Comparison of ENCODE assay signal across 1 cellular context in the genomic region with DNA sequence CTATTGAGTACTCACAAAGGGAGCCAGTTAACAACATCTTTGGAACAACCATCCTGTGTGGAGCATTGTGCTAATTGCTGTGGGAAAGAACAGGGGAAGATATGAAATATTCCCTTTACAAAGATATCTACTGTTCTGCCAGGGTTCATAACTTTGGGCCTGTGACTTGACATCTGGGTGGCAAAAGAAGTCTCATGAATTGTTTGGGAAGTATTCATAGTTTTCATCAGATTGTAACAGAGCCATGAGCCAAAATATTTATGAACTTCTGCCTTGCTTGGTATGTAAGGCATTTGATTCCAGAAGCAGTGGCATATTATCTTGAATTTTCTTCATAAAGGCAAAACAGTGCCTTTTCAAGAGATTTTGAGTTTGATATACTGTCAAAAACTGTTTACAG.
A peak's percentile ranks its signal among the peaks of the same experiment; 100 is the strongest.
TF ChIP-seq lines count a peak whose summit lies in the region.

No MANE protein-coding gene starts in this region.

TF ChIP-seq in SK-N-SH, 30 proteins besides CTCF, POLR2A, EP300 and RAD21 (continued from another document):
- TF ChIP-seq, protein P1, sequence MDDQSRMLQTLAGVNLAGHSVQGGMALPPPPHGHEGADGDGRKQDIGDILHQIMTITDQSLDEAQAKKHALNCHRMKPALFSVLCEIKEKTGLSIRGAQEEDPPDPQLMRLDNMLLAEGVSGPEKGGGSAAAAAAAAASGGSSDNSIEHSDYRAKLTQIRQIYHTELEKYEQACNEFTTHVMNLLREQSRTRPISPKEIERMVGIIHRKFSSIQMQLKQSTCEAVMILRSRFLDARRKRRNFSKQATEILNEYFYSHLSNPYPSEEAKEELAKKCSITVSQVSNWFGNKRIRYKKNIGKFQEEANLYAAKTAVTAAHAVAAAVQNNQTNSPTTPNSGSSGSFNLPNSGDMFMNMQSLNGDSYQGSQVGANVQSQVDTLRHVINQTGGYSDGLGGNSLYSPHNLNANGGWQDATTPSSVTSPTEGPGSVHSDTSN (IDR thresholded peaks at IDR 0.05), result peak; percentile 68
- no peak for TF ChIP-seq MXI1 (IDR thresholded peaks at IDR 0.05; ENCODE audit: low read depth, low read length)
- TF ChIP-seq SIN3A (IDR thresholded peaks at IDR 0.05; ENCODE audit: borderline replicate concordance, low read depth, low read length), result no peak
- TF ChIP-seq, protein P2, sequence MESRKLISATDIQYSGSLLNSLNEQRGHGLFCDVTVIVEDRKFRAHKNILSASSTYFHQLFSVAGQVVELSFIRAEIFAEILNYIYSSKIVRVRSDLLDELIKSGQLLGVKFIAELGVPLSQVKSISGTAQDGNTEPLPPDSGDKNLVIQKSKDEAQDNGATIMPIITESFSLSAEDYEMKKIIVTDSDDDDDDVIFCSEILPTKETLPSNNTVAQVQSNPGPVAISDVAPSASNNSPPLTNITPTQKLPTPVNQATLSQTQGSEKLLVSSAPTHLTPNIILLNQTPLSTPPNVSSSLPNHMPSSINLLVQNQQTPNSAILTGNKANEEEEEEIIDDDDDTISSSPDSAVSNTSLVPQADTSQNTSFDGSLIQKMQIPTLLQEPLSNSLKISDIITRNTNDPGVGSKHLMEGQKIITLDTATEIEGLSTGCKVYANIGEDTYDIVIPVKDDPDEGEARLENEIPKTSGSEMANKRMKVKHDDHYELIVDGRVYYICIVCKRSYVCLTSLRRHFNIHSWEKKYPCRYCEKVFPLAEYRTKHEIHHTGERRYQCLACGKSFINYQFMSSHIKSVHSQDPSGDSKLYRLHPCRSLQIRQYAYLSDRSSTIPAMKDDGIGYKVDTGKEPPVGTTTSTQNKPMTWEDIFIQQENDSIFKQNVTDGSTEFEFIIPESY (IDR thresholded peaks at IDR 0.05; ENCODE audit: borderline replicate concordance, low read depth), result no peak
- no peak for TF ChIP-seq GATA2 (CRISPR knock-in tag; IDR thresholded peaks at IDR 0.05)
- TF ChIP-seq, protein P3, sequence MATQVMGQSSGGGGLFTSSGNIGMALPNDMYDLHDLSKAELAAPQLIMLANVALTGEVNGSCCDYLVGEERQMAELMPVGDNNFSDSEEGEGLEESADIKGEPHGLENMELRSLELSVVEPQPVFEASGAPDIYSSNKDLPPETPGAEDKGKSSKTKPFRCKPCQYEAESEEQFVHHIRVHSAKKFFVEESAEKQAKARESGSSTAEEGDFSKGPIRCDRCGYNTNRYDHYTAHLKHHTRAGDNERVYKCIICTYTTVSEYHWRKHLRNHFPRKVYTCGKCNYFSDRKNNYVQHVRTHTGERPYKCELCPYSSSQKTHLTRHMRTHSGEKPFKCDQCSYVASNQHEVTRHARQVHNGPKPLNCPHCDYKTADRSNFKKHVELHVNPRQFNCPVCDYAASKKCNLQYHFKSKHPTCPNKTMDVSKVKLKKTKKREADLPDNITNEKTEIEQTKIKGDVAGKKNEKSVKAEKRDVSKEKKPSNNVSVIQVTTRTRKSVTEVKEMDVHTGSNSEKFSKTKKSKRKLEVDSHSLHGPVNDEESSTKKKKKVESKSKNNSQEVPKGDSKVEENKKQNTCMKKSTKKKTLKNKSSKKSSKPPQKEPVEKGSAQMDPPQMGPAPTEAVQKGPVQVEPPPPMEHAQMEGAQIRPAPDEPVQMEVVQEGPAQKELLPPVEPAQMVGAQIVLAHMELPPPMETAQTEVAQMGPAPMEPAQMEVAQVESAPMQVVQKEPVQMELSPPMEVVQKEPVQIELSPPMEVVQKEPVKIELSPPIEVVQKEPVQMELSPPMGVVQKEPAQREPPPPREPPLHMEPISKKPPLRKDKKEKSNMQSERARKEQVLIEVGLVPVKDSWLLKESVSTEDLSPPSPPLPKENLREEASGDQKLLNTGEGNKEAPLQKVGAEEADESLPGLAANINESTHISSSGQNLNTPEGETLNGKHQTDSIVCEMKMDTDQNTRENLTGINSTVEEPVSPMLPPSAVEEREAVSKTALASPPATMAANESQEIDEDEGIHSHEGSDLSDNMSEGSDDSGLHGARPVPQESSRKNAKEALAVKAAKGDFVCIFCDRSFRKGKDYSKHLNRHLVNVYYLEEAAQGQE (IDR thresholded peaks at IDR 0.05; ENCODE audit: low read depth, low read length), result no peak
- TF ChIP-seq ELF1 (IDR thresholded peaks at IDR 0.05), result no peak
- no peak for TF ChIP-seq TAF1 (IDR thresholded peaks at IDR 0.05; ENCODE audit: borderline replicate concordance, low read depth, low read length)
- no peak for TF ChIP-seq EZH2phosphoT487 (IDR thresholded peaks at IDR 0.05; ENCODE audit: borderline replicate concordance, low read depth)
- TF ChIP-seq NRF1 (IDR thresholded peaks at IDR 0.05; ENCODE audit: low read depth, low read length), result no peak
